Comparison of ENCODE assay signal across 8 cellular contexts in the genomic region with DNA sequence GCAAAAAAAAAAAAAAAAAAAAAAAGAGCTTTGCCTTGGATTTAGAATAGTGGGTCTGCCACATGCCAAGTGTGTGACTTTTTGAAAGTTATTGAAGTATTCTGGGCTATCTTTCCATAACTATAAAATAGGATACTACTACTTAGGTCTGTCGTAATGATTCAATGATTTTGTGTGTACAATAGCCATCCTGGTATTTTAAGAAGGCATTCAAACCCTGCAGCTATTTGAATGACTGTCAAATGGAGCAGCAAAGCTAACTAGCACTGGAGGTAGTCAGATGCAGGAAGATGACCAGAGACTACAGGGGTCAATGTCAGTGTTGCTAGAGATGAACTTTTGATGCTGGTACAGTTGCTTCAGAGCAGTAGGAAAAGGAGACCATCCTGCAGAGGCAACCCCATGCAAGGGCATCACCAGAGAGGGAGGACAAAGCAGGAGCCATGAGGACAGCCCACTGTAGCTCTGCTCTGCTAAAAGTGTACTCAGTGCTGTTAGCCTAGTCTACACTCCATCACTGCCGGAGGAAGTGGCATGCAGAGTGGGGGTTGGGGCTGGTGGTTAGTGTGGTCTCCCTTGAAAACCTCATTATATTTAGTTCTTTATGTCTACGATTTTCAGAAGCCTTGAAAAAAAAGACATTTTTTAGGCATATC.
DNase-seq lines count a peak whose midpoint lies in the region; ATAC-seq lines count a peak whose summit lies in the region.

No MANE protein-coding gene starts in this region.

- H3K27ac ChIP-seq in caudate nucleus (ENCODE audit: low read depth, low read length), result peak overlapping the region; percentile 80

- ATAC-seq in GM18909 (IDR thresholded peaks at IDR 0.05; ENCODE audit: poor library complexity, unreplicated experiment), result peak; percentile 69
- peak; percentile 47 for ATAC-seq in HG02981 (IDR thresholded peaks at IDR 0.05; ENCODE audit: unreplicated experiment)

- DNase-seq in T-helper 2 cell, result peak; percentile 36 to 96 (median 73)
- no peak for DNase-seq in caudate nucleus (lab: John Stamatoyannopoulos, UW)
- DNase-seq in stimulated activated CD4-positive, alpha-beta T cell treated with anti-CD3 and anti-CD28 coated beads, TNF-alpha, amount 100 ng/mL, for 1 hour (ENCODE audit: low read depth in 3 of 3, low spot score in 1 of 3), result peak; percentile 20 to 53 (median 49)
- no peak for DNase-seq in HuH-7 (ENCODE audit: low spot score)
- DNase-seq in kidney tubule cell (ENCODE audit: low spot score), result no peak
- no peak for DNase-seq in NCI-H1436 treated with DMSO at 0.1 percent for 48 hours (lab: John Stamatoyannopoulos, UW)

Comparison
In these comparisons a context has a peak if more than half of its experiments do, and no peak if none do; other contexts are left out.
1. DNase-seq: peak in T-helper 2 cell (5 of 5) and stimulated activated CD4-positive, alpha-beta T cell treated with anti-CD3 and anti-CD28 coated beads, TNF-alpha, amount 100 ng/mL, for 1 hour (3 of 3); none in caudate nucleus (0 of 61), HuH-7 (single experiment), kidney tubule cell (single experiment) and NCI-H1436 treated with DMSO at 0.1 percent for 48 hours (single experiment).